In genomic region chr6:55964136-55964535, GRCh38 we compare ENCODE assay signal across 14 cellular contexts.
"Had no signal": no experiment of that assay in that cellular context is flagged by ENCODE, and none has a peak within 500 bp of the region (broad histone marks: within the 10 kb centered on the region; RNA-seq: fewer than 3 reads in every experiment).

No MANE protein-coding gene starts in this region.

- H3K4me1 ChIP-seq: left lung, stomach, tibial artery, upper lobe of left lung, uterus had no signal

- H3K4me3 ChIP-seq: dorsolateral prefrontal cortex, left lung, lung, stomach, tibial artery, upper lobe of left lung, uterus had no signal

- H3K27ac ChIP-seq: left lung, stomach, tibial artery, upper lobe of left lung, uterus had no signal

- ATAC-seq: left lung had no signal

- H3K9me3 ChIP-seq: left lung, stomach, tibial artery, upper lobe of left lung, uterus had no signal

- H3K27me3 ChIP-seq: dorsolateral prefrontal cortex, left lung, stomach, tibial artery, upper lobe of left lung, uterus had no signal

- DNase-seq: cortex of kidney; effector CD8-positive, alpha-beta T cell; foreskin melanocyte; left lung; naive B cell; small intestine; stimulated activated CD4-positive, alpha-beta T cell treated with anti-CD3 and anti-CD28 coated beads, Interleukin-12 subunit alpha, Interleukin-12 subunit beta, amount 100 ng/mL, for 4 hours; stimulated activated naive CD4-positive, alpha-beta T cell; stomach; tibial artery; upper lobe of left lung; uterus had no signal

- H3K36me3 ChIP-seq: left lung, stomach, tibial artery, upper lobe of left lung, uterus had no signal
